ENCODE assay signal across 9 cellular contexts in the genomic region with DNA sequence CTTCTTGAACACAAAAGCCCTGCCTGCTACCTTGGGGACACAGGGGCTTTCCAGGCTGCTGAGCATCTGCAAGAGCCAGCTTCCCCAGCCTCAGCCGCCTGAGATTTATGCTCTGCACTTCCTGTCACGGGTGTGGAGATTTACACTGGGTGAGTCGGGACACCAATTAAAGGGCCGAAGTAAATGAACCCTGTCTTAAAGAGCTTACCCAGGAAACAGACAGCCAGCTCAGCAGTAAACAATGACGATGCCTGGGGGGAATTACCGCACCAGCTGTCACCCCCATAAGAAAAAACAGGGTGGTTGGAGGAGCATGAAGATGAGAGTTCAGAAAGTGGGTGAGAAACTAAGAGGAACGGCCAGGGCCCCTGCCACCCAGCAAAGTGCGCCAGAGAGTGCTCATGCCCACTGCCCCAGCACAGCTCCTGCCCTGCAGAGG. TPM values are rescaled to one million over a fixed set of nuclear protein-coding genes. Genes with fewer than 3 reads are reported as not detected.
A peak's percentile ranks its signal among the peaks of the same experiment; 100 is the strongest.
DNase-seq lines count a peak whose midpoint lies in the region; ATAC-seq and TF ChIP-seq lines count a peak whose summit lies in the region.
"Had no signal": no experiment of that assay in that cellular context is flagged by ENCODE, and none has a peak within 500 bp of the region (broad histone marks: within the 10 kb centered on the region; RNA-seq: fewer than 3 reads in every experiment).

No MANE protein-coding gene starts in this region.

- DNase-seq in activated CD4-positive, alpha-beta T cell treated with anti-CD3 and anti-CD28 coated beads for 48 hours, result peak; percentile 12
- no peak for DNase-seq in activated CD4-positive, alpha-beta T cell treated with anti-CD3 and anti-CD28 coated beads for 1 hour
- peak; percentile 28 for DNase-seq in NCI-H2171 (lab: John Stamatoyannopoulos, UW)
- DNase-seq in epithelial cell of proximal tubule (ENCODE audit: low read depth), result peak; percentile 82
- DNase-seq in NCI-H226, result no peak
- DNase-seq in mesenteric fat pad (ENCODE audit: low spot score), result no peak

- ATAC-seq in GM21825 (IDR thresholded peaks at IDR 0.05; ENCODE audit: unreplicated experiment), result peak; percentile 82
- no peak for ATAC-seq in SK-N-SH treated with all-trans-retinoic acid at 6 μM for 48 hours

- TF ChIP-seq CTCF in epithelial cell of proximal tubule (conservative IDR thresholded peaks at IDR 0.05; ENCODE audit: low read depth, low read length), result no peak

- no peak overlapping the region for H3K4me3 ChIP-seq in epithelial cell of proximal tubule (ENCODE audit: low read depth, low read length)
- H3K4me3 ChIP-seq: ovary had no signal

TF ChIP-seq in SK-N-SH treated with all-trans-retinoic acid at 6 μM for 48 hours, 23 proteins besides CTCF, POLR2A, EP300 and RAD21:
- TF ChIP-seq, protein P1, sequence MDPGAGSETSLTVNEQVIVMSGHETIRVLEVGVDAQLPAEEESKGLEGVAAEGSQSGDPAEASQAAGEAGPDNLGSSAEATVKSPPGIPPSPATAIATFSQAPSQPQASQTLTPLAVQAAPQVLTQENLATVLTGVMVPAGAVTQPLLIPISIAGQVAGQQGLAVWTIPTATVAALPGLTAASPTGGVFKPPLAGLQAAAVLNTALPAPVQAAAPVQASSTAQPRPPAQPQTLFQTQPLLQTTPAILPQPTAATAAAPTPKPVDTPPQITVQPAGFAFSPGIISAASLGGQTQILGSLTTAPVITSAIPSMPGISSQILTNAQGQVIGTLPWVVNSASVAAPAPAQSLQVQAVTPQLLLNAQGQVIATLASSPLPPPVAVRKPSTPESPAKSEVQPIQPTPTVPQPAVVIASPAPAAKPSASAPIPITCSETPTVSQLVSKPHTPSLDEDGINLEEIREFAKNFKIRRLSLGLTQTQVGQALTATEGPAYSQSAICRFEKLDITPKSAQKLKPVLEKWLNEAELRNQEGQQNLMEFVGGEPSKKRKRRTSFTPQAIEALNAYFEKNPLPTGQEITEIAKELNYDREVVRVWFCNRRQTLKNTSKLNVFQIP (CRISPR knock-in tag; IDR thresholded peaks at IDR 0.05; ENCODE audit: borderline replicate concordance, low read depth), result no peak
- TF ChIP-seq ESRRG (CRISPR knock-in tag; IDR thresholded peaks at IDR 0.05) (no peak), ZFP30 (CRISPR knock-in tag; IDR thresholded peaks at IDR 0.05) (no peak), TSHZ2 (CRISPR knock-in tag; IDR thresholded peaks at IDR 0.05) (no peak), OSR1 (CRISPR knock-in tag; IDR thresholded peaks at IDR 0.05) (no peak), CSRNP3 (CRISPR knock-in tag; IDR thresholded peaks at IDR 0.05) (no peak), CSDC2 (CRISPR knock-in tag; IDR thresholded peaks at IDR 0.05) (no peak), ZNF70 (CRISPR knock-in tag; IDR thresholded peaks at IDR 0.05) (no peak), TCF4 (CRISPR knock-in tag; IDR thresholded peaks at IDR 0.05; ENCODE audit: borderline replicate concordance) (no peak), SNAI2 (CRISPR knock-in tag; IDR thresholded peaks at IDR 0.05) (no peak)
- TF ChIP-seq, protein P2, sequence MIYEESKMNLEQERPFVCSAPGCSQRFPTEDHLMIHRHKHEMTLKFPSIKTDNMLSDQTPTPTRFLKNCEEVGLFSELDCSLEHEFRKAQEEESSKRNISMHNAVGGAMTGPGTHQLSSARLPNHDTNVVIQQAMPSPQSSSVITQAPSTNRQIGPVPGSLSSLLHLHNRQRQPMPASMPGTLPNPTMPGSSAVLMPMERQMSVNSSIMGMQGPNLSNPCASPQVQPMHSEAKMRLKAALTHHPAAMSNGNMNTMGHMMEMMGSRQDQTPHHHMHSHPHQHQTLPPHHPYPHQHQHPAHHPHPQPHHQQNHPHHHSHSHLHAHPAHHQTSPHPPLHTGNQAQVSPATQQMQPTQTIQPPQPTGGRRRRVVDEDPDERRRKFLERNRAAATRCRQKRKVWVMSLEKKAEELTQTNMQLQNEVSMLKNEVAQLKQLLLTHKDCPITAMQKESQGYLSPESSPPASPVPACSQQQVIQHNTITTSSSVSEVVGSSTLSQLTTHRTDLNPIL (CRISPR knock-in tag; IDR thresholded peaks at IDR 0.05; ENCODE audit: low read depth), result no peak
- TF ChIP-seq, protein P3, sequence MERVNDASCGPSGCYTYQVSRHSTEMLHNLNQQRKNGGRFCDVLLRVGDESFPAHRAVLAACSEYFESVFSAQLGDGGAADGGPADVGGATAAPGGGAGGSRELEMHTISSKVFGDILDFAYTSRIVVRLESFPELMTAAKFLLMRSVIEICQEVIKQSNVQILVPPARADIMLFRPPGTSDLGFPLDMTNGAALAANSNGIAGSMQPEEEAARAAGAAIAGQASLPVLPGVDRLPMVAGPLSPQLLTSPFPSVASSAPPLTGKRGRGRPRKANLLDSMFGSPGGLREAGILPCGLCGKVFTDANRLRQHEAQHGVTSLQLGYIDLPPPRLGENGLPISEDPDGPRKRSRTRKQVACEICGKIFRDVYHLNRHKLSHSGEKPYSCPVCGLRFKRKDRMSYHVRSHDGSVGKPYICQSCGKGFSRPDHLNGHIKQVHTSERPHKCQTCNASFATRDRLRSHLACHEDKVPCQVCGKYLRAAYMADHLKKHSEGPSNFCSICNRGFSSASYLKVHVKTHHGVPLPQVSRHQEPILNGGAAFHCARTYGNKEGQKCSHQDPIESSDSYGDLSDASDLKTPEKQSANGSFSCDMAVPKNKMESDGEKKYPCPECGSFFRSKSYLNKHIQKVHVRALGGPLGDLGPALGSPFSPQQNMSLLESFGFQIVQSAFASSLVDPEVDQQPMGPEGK (CRISPR knock-in tag; IDR thresholded peaks at IDR 0.05; ENCODE audit: borderline replicate concordance), result no peak

RNA-seq across cellular contexts. Expression of gene IQSEC1, which starts 37.5 kb away (rescaled TPM):
- total RNA-seq in epithelial cell of proximal tubule, result 6.4 and 8.8 TPM in 2 replicates
- 70.1 TPM for total RNA-seq in mesenteric fat pad

Comparison
In these comparisons a context has a peak if more than half of its experiments do, and no peak if none do; other contexts are left out.
1. DNase-seq: peak in activated CD4-positive, alpha-beta T cell treated with anti-CD3 and anti-CD28 coated beads for 48 hours (single experiment), NCI-H2171 (single experiment) and epithelial cell of proximal tubule (single experiment); none in activated CD4-positive, alpha-beta T cell treated with anti-CD3 and anti-CD28 coated beads for 1 hour (single experiment), NCI-H226 (single experiment) and mesenteric fat pad (single experiment).